ENCODE assay signal across 25 cellular contexts in the genomic region with DNA sequence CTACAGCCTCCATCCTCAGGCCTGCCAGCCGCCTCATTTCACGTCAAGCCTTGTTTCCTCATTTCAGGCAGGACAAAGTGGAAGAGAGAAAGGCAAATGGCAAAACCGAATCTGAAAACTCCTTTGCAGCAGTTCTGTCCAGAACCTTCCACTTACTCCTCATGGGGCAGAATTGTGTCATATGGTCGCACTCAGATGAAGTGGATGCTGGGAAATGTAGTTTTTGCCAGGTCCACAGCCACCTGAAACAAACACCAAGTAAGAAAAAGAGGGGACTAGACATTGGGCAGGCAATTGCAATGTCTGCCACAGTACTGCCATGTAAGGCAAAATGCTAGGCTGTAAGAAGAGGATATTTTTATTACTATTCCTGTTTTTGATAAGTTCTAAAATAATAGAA. TPM values are rescaled to one million over a fixed set of nuclear protein-coding genes. Genes with fewer than 3 reads are reported as not detected.
A peak's percentile ranks its signal among the peaks of the same experiment; 100 is the strongest.
DNase-seq lines count a peak whose midpoint lies in the region; ATAC-seq and TF ChIP-seq lines count a peak whose summit lies in the region.
"Had no signal": no experiment of that assay in that cellular context is flagged by ENCODE, and none has a peak within 500 bp of the region (broad histone marks: within the 10 kb centered on the region; RNA-seq: fewer than 3 reads in every experiment).

No MANE protein-coding gene starts in this region.

- no peak overlapping the region for H2BK5ac ChIP-seq in mesendoderm (ENCODE audit: low read length)

- H4K20me1 ChIP-seq in neural progenitor cell (ENCODE audit: low read depth), result no peaks in the 10 kb centered on the region

- no peak overlapping the region for H4K5ac ChIP-seq in mesendoderm (ENCODE audit: low read length)

- H3K9ac ChIP-seq in mesendoderm (ENCODE audit: low read length), result no peak overlapping the region
- no peak overlapping the region for H3K9ac ChIP-seq in neural progenitor cell

- H2AK5ac ChIP-seq in mesendoderm (ENCODE audit: low read length), result no peak overlapping the region

- H3K36me3 ChIP-seq in WERI-Rb-1, result no peaks in the 10 kb centered on the region
- no peaks in the 10 kb centered on the region for H3K36me3 ChIP-seq in mesendoderm (ENCODE audit: control insufficient read depth, insufficient read depth, low read length)
- no peaks in the 10 kb centered on the region for H3K36me3 ChIP-seq in neural progenitor cell
- H3K36me3 ChIP-seq: MG63 had no signal

- no peaks in the 10 kb centered on the region for H3F3A ChIP-seq in neural progenitor cell (ENCODE audit: low read depth)

- TF ChIP-seq CTCF in WERI-Rb-1 (IDR thresholded peaks at IDR 0.05; ENCODE audit: low read depth, low read length), result no peak
- no peak for TF ChIP-seq CTCF in neural progenitor cell (IDR thresholded peaks at IDR 0.05)

- H3K27me3 ChIP-seq in WERI-Rb-1 (ENCODE audit: insufficient read depth, low read depth, severe bottlenecking) (no peaks in the 10 kb centered on the region), mesendoderm (ENCODE audit: insufficient read depth, low read length, poor library complexity) (no peaks in the 10 kb centered on the region), neural progenitor cell (no peaks in the 10 kb centered on the region)

- H3K18ac ChIP-seq in mesendoderm (ENCODE audit: low read length), result no peak overlapping the region

- H3K79me2 ChIP-seq in mesendoderm (ENCODE audit: control insufficient read depth, insufficient read depth, low read length) (no peaks in the 10 kb centered on the region), neural progenitor cell (ENCODE audit: low read depth) (no peaks in the 10 kb centered on the region)

- no peaks in the 10 kb centered on the region for H3K36me3 Mint-ChIP-seq in neural progenitor cell

- H3K27ac Mint-ChIP-seq in neural progenitor cell, result no peak overlapping the region
- H3K27ac Mint-ChIP-seq: T-cell had no signal

- H4K8ac ChIP-seq in mesendoderm (ENCODE audit: low read depth, low read length), result no peak overlapping the region

- no CpG with 5 or more reads among the region's 4 CpGs for WGBS in mesendoderm (ENCODE audit: extremely low coverage, insufficient coverage, low lambda C conversion rate)

- H3K79me1 ChIP-seq in mesendoderm (ENCODE audit: low read length), result no peaks in the 10 kb centered on the region

- ATAC-seq in HG03175 (IDR thresholded peaks at IDR 0.05; ENCODE audit: unreplicated experiment), result peak; percentile 44
- no peak for ATAC-seq in GM21515 (IDR thresholded peaks at IDR 0.05; ENCODE audit: unreplicated experiment)
- ATAC-seq: SK-N-SH treated with all-trans-retinoic acid at 6 μM for 48 hours, T-cell had no signal

- no peak overlapping the region for H3K23ac ChIP-seq in mesendoderm (ENCODE audit: low read length)

- H3K9me3 Mint-ChIP-seq in neural progenitor cell, result no peaks in the 10 kb centered on the region
- H3K9me3 Mint-ChIP-seq: T-cell had no signal

- peaks cover 4% of the 10 kb centered on the region for H3K4me1 ChIP-seq in mesendoderm (ENCODE audit: control insufficient read depth, low read depth, low read length)
- no peaks in the 10 kb centered on the region for H3K4me1 ChIP-seq in neural progenitor cell

- no peak overlapping the region for H3K4ac ChIP-seq in mesendoderm (ENCODE audit: low read depth, low read length)

- H3K4me3 Mint-ChIP-seq in neural progenitor cell, result no peak overlapping the region
- H3K4me3 Mint-ChIP-seq: T-cell had no signal

- H2BK120ac ChIP-seq in mesendoderm (ENCODE audit: low read depth, low read length), result no peak overlapping the region

- H3K9me3 ChIP-seq in WERI-Rb-1 (ENCODE audit: severe bottlenecking) (no peaks in the 10 kb centered on the region), neural progenitor cell (ENCODE audit: low read depth) (no peaks in the 10 kb centered on the region)
- H3K9me3 ChIP-seq: MG63 had no signal

- peak; percentile 4 for DNase-seq in DMS 273 (lab: John Stamatoyannopoulos, UW; ENCODE audit: unreplicated experiment)
- no peak for DNase-seq in DMS 273 treated with DMSO at 0.1 percent for 48 hours (lab: John Stamatoyannopoulos, UW)
- DNase-seq in WERI-Rb-1, result no peak
- DNase-seq in mesendoderm, result peak; percentile 40
- DNase-seq in neural progenitor cell (ENCODE audit: low spot score), result no peak
- no peak for DNase-seq in COLO668 (lab: John Stamatoyannopoulos, UW; ENCODE audit: unreplicated experiment)
- DNase-seq: AML-193, GDM1, HCEC 1CT, Kasumi-1, MG63, NCI-H1092, NCI-H1436 treated with DMSO at 0.1 percent for 48 hours, NCI-H2029, NCI-H2171 treated with DMSO at 0.1 percent for 48 hours, NCI-H446, NCI-H748 treated with DMSO at 0.1 percent for 48 hours, SHP77, T-cell had no signal

- peak overlapping the region; percentile 47 for H3K56ac ChIP-seq in mesendoderm (ENCODE audit: low read length)

- peak overlapping the region; percentile 32; the same call in 1 of the 2 replicates for H3K27ac ChIP-seq in WERI-Rb-1
- no peak overlapping the region for H3K27ac ChIP-seq in mesendoderm (ENCODE audit: low read depth, low read length)
- no peak overlapping the region for H3K27ac ChIP-seq in neural progenitor cell
- H3K27ac ChIP-seq: 22Rv1, C4-2B had no signal

- no peak overlapping the region for H2AFZ ChIP-seq in neural progenitor cell (replicated peaks)

- no peak overlapping the region for H3K4me2 ChIP-seq in mesendoderm (ENCODE audit: low read length)
- no peak overlapping the region for H3K4me2 ChIP-seq in neural progenitor cell

- H3K4me1 Mint-ChIP-seq in neural progenitor cell, result no peaks in the 10 kb centered on the region

- no peak overlapping the region for H2BK15ac ChIP-seq in mesendoderm (replicated peaks; ENCODE audit: low read depth)

- H3K4me3 ChIP-seq in WERI-Rb-1 (ENCODE audit: low read depth, low read length) (peak overlapping the region; percentile 26), mesendoderm (ENCODE audit: low read length) (no peak overlapping the region), neural progenitor cell (no peak overlapping the region)
- H3K4me3 ChIP-seq: MG63 had no signal

- peaks cover 2% of the 10 kb centered on the region for H3K27me3 Mint-ChIP-seq in neural progenitor cell (ENCODE audit: insufficient read depth, low read depth)
- H3K27me3 Mint-ChIP-seq: T-cell had no signal

RNA-seq across cellular contexts. Expression of a gene that starts 44.9 kb away (rescaled TPM):
- polyA plus RNA-seq in mesendoderm (2013, experiment 1 of 2), result 0.25 TPM
- 0.20 TPM for polyA plus RNA-seq in mesendoderm (2013, experiment 2 of 2)
- total RNA-seq in neural progenitor cell (ENCODE audit: low replicate concordance), result 0.06 TPM in 1 of 2 replicates, not detected in the other
- total RNA-seq: HT-29 had no signal

Comparison
In these comparisons a context has a peak if more than half of its experiments do, and no peak if none do; other contexts are left out.
1. DNase-seq: peak in DMS 273 (single experiment) and mesendoderm (single experiment); none in DMS 273 treated with DMSO at 0.1 percent for 48 hours (single experiment), WERI-Rb-1 (single experiment), neural progenitor cell (single experiment) and COLO668 (single experiment).